Comparison of ENCODE assay signal across 8 cellular contexts in the genomic region with DNA sequence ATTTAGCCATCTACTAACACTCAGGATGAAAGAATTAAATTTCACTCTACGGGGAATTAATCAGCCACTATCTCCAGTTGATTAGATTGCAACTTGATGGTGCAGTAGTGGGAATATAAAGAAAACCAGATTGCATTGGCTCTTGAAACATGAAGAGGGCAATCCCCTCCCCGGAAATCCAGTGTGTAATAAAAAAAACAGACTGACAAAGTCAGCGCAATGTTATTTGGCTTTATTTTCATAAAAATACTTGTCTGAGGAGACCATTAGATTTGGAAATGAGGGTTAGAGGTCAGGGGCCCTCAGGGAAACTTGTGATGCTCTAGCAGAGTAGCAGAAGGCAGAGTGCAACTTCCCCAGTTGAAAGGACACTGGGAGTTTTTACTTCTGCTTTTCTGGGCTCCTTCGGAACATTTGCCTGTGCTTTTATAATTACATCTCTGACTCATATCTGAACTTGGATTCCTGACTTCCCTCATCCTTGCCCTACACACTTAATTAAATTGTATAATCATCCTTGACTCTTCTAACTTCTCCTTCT.
A peak's percentile ranks its signal among the peaks of the same experiment; 100 is the strongest.
DNase-seq lines count a peak whose midpoint lies in the region; ATAC-seq and TF ChIP-seq lines count a peak whose summit lies in the region.

No MANE protein-coding gene starts in this region.

- 29 to 37% (median 32%) methylated on average over 4 of the region's 4 CpGs for WGBS in psoas muscle, 3 donors

- intact Hi-C loops in psoas muscle (cut with DNase I): no loop called here

- TF ChIP-seq POLR2A in NB4 (IDR thresholded peaks at IDR 0.05; ENCODE audit: extremely low read depth, insufficient read length): no peak

- ATAC-seq in psoas muscle (peak; percentile 30 to 77 (median 56)), HG02571 (IDR thresholded peaks at IDR 0.05; ENCODE audit: unreplicated experiment) (no peak)

- no peaks in the 10 kb centered on the region for H3K36me3 ChIP-seq in psoas muscle (ENCODE audit: insufficient read depth in 1 of 2, low read depth in 1 of 2)

- H3K27me3 ChIP-seq in psoas muscle (ENCODE audit: insufficient read depth in 3 of 3, low read length in 2 of 3): no peaks in the 10 kb centered on the region

- peaks cover 3% of the 10 kb centered on the region for H3K4me1 ChIP-seq in psoas muscle

- H3K4me3 ChIP-seq in NB4 (ENCODE audit: low read depth, low read length) (no peak overlapping the region), psoas muscle (no peak overlapping the region)

- TF ChIP-seq CTCF in NB4 (IDR thresholded peaks at IDR 0.05; ENCODE audit: low read depth, low read length) (no peak), psoas muscle (IDR thresholded peaks at IDR 0.05) (no peak)

- H3K9me3 ChIP-seq in psoas muscle: no peaks in the 10 kb centered on the region

- H3K27ac ChIP-seq in psoas muscle: no peak overlapping the region

- DNase-seq in GM04504 (ENCODE audit: low read depth): peak; percentile 11
- DNase-seq in NB4 (ENCODE audit: low read depth): peak; percentile 74
- DNase-seq in fibroblast of peridontal ligament (ENCODE audit: extremely low read depth): peak; percentile 93
- DNase-seq in psoas muscle: no peak
- DNase-seq in cerebellum (ENCODE audit: low spot score): no peak
- DNase-seq in GOT3 (lab: John Stamatoyannopoulos, UW): no peak
- DNase-seq in SHP77 treated with DMSO at 0.1 percent for 48 hours (lab: John Stamatoyannopoulos, UW): no peak

Comparison
In these comparisons a context has a peak if more than half of its experiments do, and no peak if none do; other contexts are left out.
1. DNase-seq: peak in GM04504 (single experiment), NB4 (single experiment) and fibroblast of peridontal ligament (single experiment); none in psoas muscle (0 of 2), cerebellum (single experiment), GOT3 (single experiment) and SHP77 treated with DMSO at 0.1 percent for 48 hours (single experiment).